Comparison of ENCODE assay signal across 11 cellular contexts in genomic region chr15:49044002-49044401, GRCh38. TPM values are rescaled to one million over a fixed set of nuclear protein-coding genes. Genes with fewer than 3 reads are reported as not detected.
DNase-seq lines count a peak whose midpoint lies in the region; ATAC-seq and TF ChIP-seq lines count a peak whose summit lies in the region.
"Had no signal": no experiment of that assay in that cellular context is flagged by ENCODE, and none has a peak within 500 bp of the region (broad histone marks: within the 10 kb centered on the region; RNA-seq: fewer than 3 reads in every experiment).

No MANE protein-coding gene starts in this region.

- peak overlapping the region; percentile 19 for H3K27ac Mint-ChIP-seq in activated T-cell treated with anti-CD3 and anti-CD28 coated beads, Interleukin-2, amount 50 U/mL, for 72 hours
- H3K27ac Mint-ChIP-seq in activated naive CD8-positive, alpha-beta T cell: no peak overlapping the region
- H3K27ac Mint-ChIP-seq: CD14-positive monocyte had no signal

- 31 to 47% methylated on average over 3 of the region's 3 CpGs for WGBS in tibial nerve, 2 donors

- H3K9me3 ChIP-seq in left lung (no peaks in the 10 kb centered on the region), tibial nerve (no peaks in the 10 kb centered on the region)

- H3K4me3 Mint-ChIP-seq in activated T-cell treated with anti-CD3 and anti-CD28 coated beads, Interleukin-2, amount 50 U/mL, for 72 hours: peak overlapping the region; percentile 93 to 97
- H3K4me3 Mint-ChIP-seq in activated naive CD8-positive, alpha-beta T cell: peak overlapping the region; percentile 94
- H3K4me3 Mint-ChIP-seq: CD14-positive monocyte had no signal

- H3K4me3 ChIP-seq in left lung (peak overlapping the region in 1 of 2 donors; percentile 91), tibial nerve (peak overlapping the region; percentile 8 to 97 (median 87))

- DNase-seq in activated T-cell treated with anti-CD3 and anti-CD28 coated beads, Interleukin-2, amount 50 U/mL, for 72 hours: no peak
- DNase-seq in activated T-cell treated with anti-CD3 and anti-CD28 coated beads for 4 hours (no peak), left lung (no peak), tibial nerve (ENCODE audit: low spot score in 2 of 2) (no peak), SKM-1 (lab: John Stamatoyannopoulos, UW; ENCODE audit: unreplicated experiment) (no peak)
- DNase-seq in stimulated activated CD4-positive, alpha-beta T cell treated with anti-CD3 and anti-CD28 coated beads, Interleukin-15, amount 100 ng/mL, for 24 hours: no peak
- DNase-seq: aorta, NCI-H774 had no signal

- TF ChIP-seq EP300 in tibial nerve (IDR thresholded peaks at IDR 0.05): no peak

- no peaks in the 10 kb centered on the region for H3K9me3 Mint-ChIP-seq in activated T-cell treated with anti-CD3 and anti-CD28 coated beads, Interleukin-2, amount 50 U/mL, for 72 hours
- no peaks in the 10 kb centered on the region for H3K9me3 Mint-ChIP-seq in activated naive CD8-positive, alpha-beta T cell (ENCODE audit: low read depth)

- ATAC-seq in activated T-cell treated with anti-CD3 and anti-CD28 coated beads, Interleukin-2, amount 50 U/mL, for 72 hours (replicated peaks in 1 of 2): no peak
- no peak for ATAC-seq in left lung
- no peak for ATAC-seq in GM18873 (IDR thresholded peaks at IDR 0.05; ENCODE audit: low FRiP score, unreplicated experiment)

- H3K36me3 Mint-ChIP-seq in activated T-cell treated with anti-CD3 and anti-CD28 coated beads, Interleukin-2, amount 50 U/mL, for 72 hours (ENCODE audit: insufficient read depth in 2 of 2): peaks cover 4 to 6% of the 10 kb centered on the region in 2 donors
- H3K36me3 Mint-ChIP-seq in activated naive CD8-positive, alpha-beta T cell: peaks cover 8% of the 10 kb centered on the region

- peak overlapping the region; percentile 34 to 96 for H3K27ac ChIP-seq in left lung
- peak overlapping the region in 3 of 4 donors; percentile 47 to 94 (median 94) for H3K27ac ChIP-seq in tibial nerve

- no peaks in the 10 kb centered on the region for H3K27me3 Mint-ChIP-seq in activated T-cell treated with anti-CD3 and anti-CD28 coated beads, Interleukin-2, amount 50 U/mL, for 72 hours (ENCODE audit: low read depth)
- H3K27me3 Mint-ChIP-seq in activated naive CD8-positive, alpha-beta T cell: no peaks in the 10 kb centered on the region

- H3K36me3 ChIP-seq in left lung (no peaks in the 10 kb centered on the region), tibial nerve (peaks cover 0 to 4% (median 0%) of the 10 kb centered on the region in 3 donors)

- TF ChIP-seq CTCF in left lung (IDR thresholded peaks at IDR 0.05) (no peak), tibial nerve (IDR thresholded peaks at IDR 0.05) (no peak)

- TF ChIP-seq POLR2A in tibial nerve (IDR thresholded peaks at IDR 0.05): no peak

- no peaks in the 10 kb centered on the region for H3K27me3 ChIP-seq in left lung
- no peaks in the 10 kb centered on the region for H3K27me3 ChIP-seq in tibial nerve

- H3K4me1 Mint-ChIP-seq in activated T-cell treated with anti-CD3 and anti-CD28 coated beads, Interleukin-2, amount 50 U/mL, for 72 hours (ENCODE audit: low read depth): peaks cover 34% of the 10 kb centered on the region
- peaks cover 42% of the 10 kb centered on the region for H3K4me1 Mint-ChIP-seq in activated naive CD8-positive, alpha-beta T cell (ENCODE audit: low read depth)

- peaks cover 32 to 34% of the 10 kb centered on the region in 2 donors for H3K4me1 ChIP-seq in left lung
- H3K4me1 ChIP-seq in tibial nerve: peaks cover 0 to 50% (median 16%) of the 10 kb centered on the region in 4 donors

- intact Hi-C loops in left lung (cut with DNase I): no loop called here

RNA-seq across cellular contexts. Expression of gene SECISBP2L, which starts 2.2 kb away (rescaled TPM):
- 10 to 100 TPM; 31.0 to 33.7 TPM for total RNA-seq in activated T-cell treated with anti-CD3 and anti-CD28 coated beads, Interleukin-2, amount 50 U/mL, for 72 hours
- total RNA-seq in left lung (100 to 1,000 TPM in 1 of 2 donors, 10 to 100 TPM in 1; 79.8 to 106 TPM), tibial nerve (100 to 1,000 TPM; 178 to 324 (median 283) TPM)
